Comparison of ENCODE assay signal across 1 cellular context in the genomic region with DNA sequence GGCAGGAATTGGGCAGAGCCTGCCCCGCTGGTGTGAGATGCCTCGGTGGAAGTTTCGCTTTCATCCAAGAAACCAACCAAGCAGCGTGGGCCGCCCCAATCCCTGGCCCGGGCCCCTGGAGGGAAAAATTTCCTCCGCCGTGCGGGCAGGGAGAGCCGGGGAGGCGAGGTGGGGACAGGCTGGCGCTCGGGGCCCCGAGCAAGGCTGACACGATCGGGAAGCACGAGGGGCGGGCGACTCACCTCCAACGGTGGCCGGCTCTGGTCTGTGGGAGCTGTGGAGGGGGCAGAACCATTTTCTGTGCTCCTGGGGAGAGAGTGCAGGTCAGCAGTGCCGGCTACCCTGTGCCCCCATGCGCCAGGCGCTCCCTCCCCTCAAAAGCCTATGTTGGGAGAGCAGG.
TF ChIP-seq lines count a peak whose summit lies in the region.

No MANE protein-coding gene starts in this region.

TF ChIP-seq in HepG2, 621 proteins besides CTCF, POLR2A, EP300 and RAD21:
- TF ChIP-seq STAT5B (CRISPR knock-in tag; IDR thresholded peaks at IDR 0.05) = no peak
- TF ChIP-seq RBFOX2 (IDR thresholded peaks at IDR 0.05; ENCODE audit: low read depth, low read length) = 0 out of 2 replicates have a peak, but pooled peaks have one; percentile 32
- TF ChIP-seq, protein P1, sequence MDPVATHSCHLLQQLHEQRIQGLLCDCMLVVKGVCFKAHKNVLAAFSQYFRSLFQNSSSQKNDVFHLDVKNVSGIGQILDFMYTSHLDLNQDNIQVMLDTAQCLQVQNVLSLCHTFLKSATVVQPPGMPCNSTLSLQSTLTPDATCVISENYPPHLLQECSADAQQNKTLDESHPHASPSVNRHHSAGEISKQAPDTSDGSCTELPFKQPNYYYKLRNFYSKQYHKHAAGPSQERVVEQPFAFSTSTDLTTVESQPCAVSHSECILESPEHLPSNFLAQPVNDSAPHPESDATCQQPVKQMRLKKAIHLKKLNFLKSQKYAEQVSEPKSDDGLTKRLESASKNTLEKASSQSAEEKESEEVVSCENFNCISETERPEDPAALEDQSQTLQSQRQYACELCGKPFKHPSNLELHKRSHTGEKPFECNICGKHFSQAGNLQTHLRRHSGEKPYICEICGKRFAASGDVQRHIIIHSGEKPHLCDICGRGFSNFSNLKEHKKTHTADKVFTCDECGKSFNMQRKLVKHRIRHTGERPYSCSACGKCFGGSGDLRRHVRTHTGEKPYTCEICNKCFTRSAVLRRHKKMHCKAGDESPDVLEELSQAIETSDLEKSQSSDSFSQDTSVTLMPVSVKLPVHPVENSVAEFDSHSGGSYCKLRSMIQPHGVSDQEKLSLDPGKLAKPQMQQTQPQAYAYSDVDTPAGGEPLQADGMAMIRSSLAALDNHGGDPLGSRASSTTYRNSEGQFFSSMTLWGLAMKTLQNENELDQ (CRISPR knock-in tag; IDR thresholded peaks at IDR 0.05; ENCODE audit: borderline replicate concordance) = no peak
- no peak for TF ChIP-seq REL (CRISPR knock-in tag; conservative IDR thresholded peaks at IDR 0.05)
- TF ChIP-seq, protein P2, sequence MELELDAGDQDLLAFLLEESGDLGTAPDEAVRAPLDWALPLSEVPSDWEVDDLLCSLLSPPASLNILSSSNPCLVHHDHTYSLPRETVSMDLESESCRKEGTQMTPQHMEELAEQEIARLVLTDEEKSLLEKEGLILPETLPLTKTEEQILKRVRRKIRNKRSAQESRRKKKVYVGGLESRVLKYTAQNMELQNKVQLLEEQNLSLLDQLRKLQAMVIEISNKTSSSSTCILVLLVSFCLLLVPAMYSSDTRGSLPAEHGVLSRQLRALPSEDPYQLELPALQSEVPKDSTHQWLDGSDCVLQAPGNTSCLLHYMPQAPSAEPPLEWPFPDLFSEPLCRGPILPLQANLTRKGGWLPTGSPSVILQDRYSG (CRISPR knock-in tag; IDR thresholded peaks at IDR 0.05) = no peak
- TF ChIP-seq RBAK (CRISPR knock-in tag; IDR thresholded peaks at IDR 0.05) = no peak
- TF ChIP-seq, protein P3, sequence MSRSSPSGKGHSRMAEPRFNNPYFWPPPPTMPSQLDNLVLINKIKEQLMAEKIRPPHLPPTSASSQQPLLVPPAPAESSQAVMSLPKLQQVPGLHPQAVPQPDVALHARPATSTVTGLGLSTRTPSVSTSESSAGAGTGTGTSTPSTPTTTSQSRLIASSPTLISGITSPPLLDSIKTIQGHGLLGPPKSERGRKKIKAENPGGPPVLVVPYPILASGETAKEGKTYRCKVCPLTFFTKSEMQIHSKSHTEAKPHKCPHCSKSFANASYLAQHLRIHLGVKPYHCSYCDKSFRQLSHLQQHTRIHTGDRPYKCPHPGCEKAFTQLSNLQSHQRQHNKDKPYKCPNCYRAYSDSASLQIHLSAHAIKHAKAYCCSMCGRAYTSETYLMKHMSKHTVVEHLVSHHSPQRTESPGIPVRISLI (CRISPR knock-in tag; IDR thresholded peaks at IDR 0.05; ENCODE audit: borderline replicate concordance) = no peak
- no peak for TF ChIP-seq CHD4 (IDR thresholded peaks at IDR 0.05; ENCODE audit: borderline replicate concordance, low read length)
- no peak for TF ChIP-seq TEAD3 (CRISPR knock-in tag; optimal IDR thresholded peaks at IDR 0.05; ENCODE audit: borderline replicate concordance)
- no peak for TF ChIP-seq HOXA9 (CRISPR knock-in tag; IDR thresholded peaks at IDR 0.05; ENCODE audit: borderline replicate concordance)
- no peak for TF ChIP-seq ZNF296 (CRISPR knock-in tag; conservative IDR thresholded peaks at IDR 0.05)
- TF ChIP-seq PHB2 (IDR thresholded peaks at IDR 0.05; ENCODE audit: partially characterized antibody) = no peak
- no peak for TF ChIP-seq SSRP1 (CRISPR knock-in tag; IDR thresholded peaks at IDR 0.05)
- TF ChIP-seq MYC (CRISPR knock-in tag; IDR thresholded peaks at IDR 0.05; ENCODE audit: borderline replicate concordance) = no peak
- TF ChIP-seq, protein P4, sequence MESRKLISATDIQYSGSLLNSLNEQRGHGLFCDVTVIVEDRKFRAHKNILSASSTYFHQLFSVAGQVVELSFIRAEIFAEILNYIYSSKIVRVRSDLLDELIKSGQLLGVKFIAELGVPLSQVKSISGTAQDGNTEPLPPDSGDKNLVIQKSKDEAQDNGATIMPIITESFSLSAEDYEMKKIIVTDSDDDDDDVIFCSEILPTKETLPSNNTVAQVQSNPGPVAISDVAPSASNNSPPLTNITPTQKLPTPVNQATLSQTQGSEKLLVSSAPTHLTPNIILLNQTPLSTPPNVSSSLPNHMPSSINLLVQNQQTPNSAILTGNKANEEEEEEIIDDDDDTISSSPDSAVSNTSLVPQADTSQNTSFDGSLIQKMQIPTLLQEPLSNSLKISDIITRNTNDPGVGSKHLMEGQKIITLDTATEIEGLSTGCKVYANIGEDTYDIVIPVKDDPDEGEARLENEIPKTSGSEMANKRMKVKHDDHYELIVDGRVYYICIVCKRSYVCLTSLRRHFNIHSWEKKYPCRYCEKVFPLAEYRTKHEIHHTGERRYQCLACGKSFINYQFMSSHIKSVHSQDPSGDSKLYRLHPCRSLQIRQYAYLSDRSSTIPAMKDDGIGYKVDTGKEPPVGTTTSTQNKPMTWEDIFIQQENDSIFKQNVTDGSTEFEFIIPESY (CRISPR knock-in tag; IDR thresholded peaks at IDR 0.05) = no peak
- TF ChIP-seq AGO2 (optimal IDR thresholded peaks at IDR 0.05; ENCODE audit: low read depth, low read length) = peak; percentile 9
- TF ChIP-seq RARG (CRISPR knock-in tag; IDR thresholded peaks at IDR 0.05; ENCODE audit: low read depth) = no peak
